In genomic region chr22:26734339-26735018, GRCh38 we compare ENCODE assay signal across 20 cellular contexts.
DNase-seq lines count a peak whose midpoint lies in the region; ATAC-seq, FAIRE-seq and TF ChIP-seq lines count a peak whose summit lies in the region.
"Had no signal": no experiment of that assay in that cellular context is flagged by ENCODE, and none has a peak within 500 bp of the region (broad histone marks: within the 10 kb centered on the region; RNA-seq: fewer than 3 reads in every experiment).

No MANE protein-coding gene starts in this region.

- H3K36me3 ChIP-seq in right atrium auricular region (no peaks in the 10 kb centered on the region), endothelial cell of umbilical vein (ENCODE audit: control insufficient read depth in 2 of 2, extremely low read depth in 1 of 2, insufficient read depth in 2 of 2, low read length in 2 of 2) (no peaks in the 10 kb centered on the region)
- H3K36me3 ChIP-seq: SJCRH30 had no signal

- H3K4me2 ChIP-seq in endothelial cell of umbilical vein (ENCODE audit: insufficient read depth, low read length) = peak overlapping the region; percentile 70

- no peaks in the 10 kb centered on the region for H3K79me2 ChIP-seq in endothelial cell of umbilical vein (ENCODE audit: control insufficient read depth, insufficient read depth, low read length)

- peaks cover 78% of the 10 kb centered on the region for H3K36me3 Mint-ChIP-seq in activated T-helper 17 cell treated with anti-CD3 and anti-CD28 coated beads, Interleukin-2, amount 50 U/mL, for 72 hours (ENCODE audit: low read depth)
- H3K36me3 Mint-ChIP-seq in stimulated activated effector memory CD8-positive, alpha-beta T cell treated with anti-CD3 and anti-CD28 coated beads, Interleukin-12 subunit alpha, Interleukin-12 subunit beta, amount 100 ng/mL, for 72 hours = peaks cover 17% of the 10 kb centered on the region
- H3K36me3 Mint-ChIP-seq in type B pancreatic cell = peaks cover 5% of the 10 kb centered on the region

- FAIRE-seq in endothelial cell of umbilical vein (lab: Jason Lieb, UNC) = peak; percentile 97
- FAIRE-seq: HepG2 had no signal

- no peaks in the 10 kb centered on the region for H3K9me3 ChIP-seq in right atrium auricular region
- H3K9me3 ChIP-seq in endothelial cell of umbilical vein (replicated peaks; ENCODE audit: control insufficient read depth, insufficient read depth, low read length) = no peaks in the 10 kb centered on the region
- H3K9me3 ChIP-seq: SJCRH30 had no signal

- intact Hi-C loops in left ventricle myocardium superior (cut with micrococcal nuclease) (no loop called here), endothelial cell of umbilical vein (cut with micrococcal nuclease) (loop anchor here (2.0 to 5.0 kb wide), 2 partner anchors 18 to 62 kb away; no protein-coding TSS in a partner anchor)

- dilution Hi-C loops in endothelial cell of umbilical vein (cut with MboI; ENCODE audit: extremely low pct_ligation_motif_present, low sequenced_read_pairs) = no loop called here

- H3K4me3 ChIP-seq in right atrium auricular region (no peak overlapping the region), endothelial cell of umbilical vein (replicated peaks in 1 of 3; ENCODE audit: insufficient read depth in 1 of 3, low read depth in 1 of 3, low read length in 3 of 3) (no peak overlapping the region)
- H3K4me3 ChIP-seq: SJCRH30 had no signal

- CTCF ChIA-PET in endothelial cell of umbilical vein (lab: Charles Lee) = interaction anchor here (0.9 to 2.1 kb wide), 5 partner anchors 10 to 55 kb away, joined by 3 to 10 read pairs (median 6); no protein-coding TSS in a partner anchor

- H3K9me3 Mint-ChIP-seq in activated T-helper 17 cell treated with anti-CD3 and anti-CD28 coated beads, Interleukin-2, amount 50 U/mL, for 72 hours = no peaks in the 10 kb centered on the region
- no peaks in the 10 kb centered on the region for H3K9me3 Mint-ChIP-seq in stimulated activated effector memory CD8-positive, alpha-beta T cell treated with anti-CD3 and anti-CD28 coated beads, Interleukin-12 subunit alpha, Interleukin-12 subunit beta, amount 100 ng/mL, for 72 hours
- no peaks in the 10 kb centered on the region for H3K9me3 Mint-ChIP-seq in type B pancreatic cell

- no peak for TF ChIP-seq POLR2A in endothelial cell of umbilical vein (IDR thresholded peaks at IDR 0.05; ENCODE audit: low read depth, low read length)

- H3K4me1 ChIP-seq in right atrium auricular region (peaks cover 0 to 14% of the 10 kb centered on the region in 2 donors), endothelial cell of umbilical vein (ENCODE audit: control insufficient read depth, extremely low read depth, insufficient read depth, low read length) (peaks cover 17% of the 10 kb centered on the region)
- H3K4me1 ChIP-seq: SJCRH30 had no signal

- no peaks in the 10 kb centered on the region for H3K27me3 Mint-ChIP-seq in activated T-helper 17 cell treated with anti-CD3 and anti-CD28 coated beads, Interleukin-2, amount 50 U/mL, for 72 hours
- H3K27me3 Mint-ChIP-seq in type B pancreatic cell = no peaks in the 10 kb centered on the region
- H3K27me3 Mint-ChIP-seq: CD4-positive, CD25-positive, alpha-beta regulatory T cell had no signal

- H3K9me1 ChIP-seq in endothelial cell of umbilical vein (replicated peaks; ENCODE audit: control insufficient read depth, extremely low read depth, insufficient read depth, low read length) = no peaks in the 10 kb centered on the region

- POLR2A ChIA-PET in endothelial cell of umbilical vein (lab: Charles Lee) = interaction anchor here (1.3 kb wide), 1 partner anchor 15 kb away, joined by 3 read pairs; no protein-coding TSS in a partner anchor

- no peak overlapping the region for H2AFZ ChIP-seq in endothelial cell of umbilical vein (ENCODE audit: low read depth, low read length)

- no peak overlapping the region for H3K9ac ChIP-seq in endothelial cell of umbilical vein (replicated peaks; ENCODE audit: extremely low read depth, insufficient read depth, low read length)

- peaks cover 8% of the 10 kb centered on the region for H3K4me1 Mint-ChIP-seq in activated T-helper 17 cell treated with anti-CD3 and anti-CD28 coated beads, Interleukin-2, amount 50 U/mL, for 72 hours
- H3K4me1 Mint-ChIP-seq in stimulated activated effector memory CD8-positive, alpha-beta T cell treated with anti-CD3 and anti-CD28 coated beads, Interleukin-12 subunit alpha, Interleukin-12 subunit beta, amount 100 ng/mL, for 72 hours = peaks cover 16% of the 10 kb centered on the region
- no peaks in the 10 kb centered on the region for H3K4me1 Mint-ChIP-seq in type B pancreatic cell (ENCODE audit: unreplicated experiment)

- ATAC-seq in left ventricle myocardium superior = no peak
- no peak for ATAC-seq in activated T-helper 17 cell treated with anti-CD3 and anti-CD28 coated beads, Interleukin-2, amount 50 U/mL, for 72 hours (replicated peaks)
- ATAC-seq in stimulated activated effector memory CD8-positive, alpha-beta T cell treated with anti-CD3 and anti-CD28 coated beads, Interleukin-12 subunit alpha, Interleukin-12 subunit beta, amount 100 ng/mL, for 72 hours = no peak
- ATAC-seq in HG02970 (IDR thresholded peaks at IDR 0.05; ENCODE audit: low FRiP score, unreplicated experiment) = no peak
- ATAC-seq: HepG2 had no signal

- DNase-seq in right atrium auricular region (ENCODE audit: low spot score) (no peak), left ventricle myocardium superior (no peak), endothelial cell of umbilical vein (ENCODE audit: low read depth, low spot score) (peak; percentile 91), T-helper 1 cell (no peak), type B pancreatic cell (ENCODE audit: extremely low spot score, unreplicated experiment) (no peak)
- DNase-seq in stimulated activated effector memory CD8-positive, alpha-beta T cell treated with anti-CD3 and anti-CD28 coated beads, Interleukin-12 subunit alpha, Interleukin-12 subunit beta, amount 100 ng/mL, for 72 hours (ENCODE audit: low spot score in 2 of 2) = no peak
- DNase-seq: CD4-positive, CD25-positive, alpha-beta regulatory T cell; EL; KBM-7; NCI-H1092 treated with DMSO at 0.1 percent for 48 hours; NCI-H146; NCI-H2029; NCI-H226; NCI-H510A treated with DMSO at 0.1 percent for 48 hours; NCI-H748 treated with DMSO at 0.1 percent for 48 hours had no signal

- no peaks in the 10 kb centered on the region for H4K20me1 ChIP-seq in endothelial cell of umbilical vein (replicated peaks; ENCODE audit: control insufficient read depth, extremely low read depth, insufficient read depth, low read length)

- TF ChIP-seq CTCF in right atrium auricular region (IDR thresholded peaks at IDR 0.05) (no peak), endothelial cell of umbilical vein (IDR thresholded peaks at IDR 0.05; ENCODE audit: extremely low read depth in 1 of 2, insufficient read depth in 1 of 2, low read depth in 1 of 2, low read length in 2 of 2) (no peak), type B pancreatic cell (conservative IDR thresholded peaks at IDR 0.05) (no peak)

- BruUV-seq in endothelial cell of umbilical vein (replicated peaks; lab: Mats Ljungman, UMichigan) = no TSS peak

- H3K27ac ChIP-seq in right atrium auricular region = peak overlapping the region; percentile 26 to 69
- peak overlapping the region; percentile 54 for H3K27ac ChIP-seq in endothelial cell of umbilical vein (ENCODE audit: insufficient read depth, low read depth, low read length)
- H3K27ac ChIP-seq: RWPE1, SJCRH30 had no signal

- peak overlapping the region; percentile 23 for H3K27ac Mint-ChIP-seq in activated T-helper 17 cell treated with anti-CD3 and anti-CD28 coated beads, Interleukin-2, amount 50 U/mL, for 72 hours
- peak overlapping the region; percentile 35 for H3K27ac Mint-ChIP-seq in stimulated activated effector memory CD8-positive, alpha-beta T cell treated with anti-CD3 and anti-CD28 coated beads, Interleukin-12 subunit alpha, Interleukin-12 subunit beta, amount 100 ng/mL, for 72 hours
- no peak overlapping the region for H3K27ac Mint-ChIP-seq in type B pancreatic cell

- no peak overlapping the region for H3K4me3 Mint-ChIP-seq in activated T-helper 17 cell treated with anti-CD3 and anti-CD28 coated beads, Interleukin-2, amount 50 U/mL, for 72 hours
- no peak overlapping the region for H3K4me3 Mint-ChIP-seq in stimulated activated effector memory CD8-positive, alpha-beta T cell treated with anti-CD3 and anti-CD28 coated beads, Interleukin-12 subunit alpha, Interleukin-12 subunit beta, amount 100 ng/mL, for 72 hours
- H3K4me3 Mint-ChIP-seq in type B pancreatic cell = no peak overlapping the region
- H3K4me3 Mint-ChIP-seq: CD4-positive, CD25-positive, alpha-beta regulatory T cell had no signal

- H3K27me3 ChIP-seq in right atrium auricular region (no peaks in the 10 kb centered on the region), endothelial cell of umbilical vein (ENCODE audit: control insufficient read depth in 2 of 2, insufficient read depth in 2 of 2, low read length in 2 of 2) (no peaks in the 10 kb centered on the region)
- H3K27me3 ChIP-seq: SJCRH30 had no signal

TF ChIP-seq in endothelial cell of umbilical vein, 7 proteins besides CTCF, POLR2A, EP300 and RAD21:
- TF ChIP-seq MAX (IDR thresholded peaks at IDR 0.05; ENCODE audit: insufficient read depth, insufficient read length) (no peak), EZH2 (IDR thresholded peaks at IDR 0.05; ENCODE audit: borderline replicate concordance, low read depth, low read length, severe bottlenecking) (no peak), MYC (IDR thresholded peaks at IDR 0.05; ENCODE audit: low read depth, low read length) (no peak), JUN (IDR thresholded peaks at IDR 0.05; ENCODE audit: borderline replicate concordance, insufficient read depth, insufficient read length, low read depth) (peak; percentile 92), GATA2 (IDR thresholded peaks at IDR 0.05; ENCODE audit: insufficient read depth, insufficient read length, low read depth, low read length) (no peak), FOS (IDR thresholded peaks at IDR 0.05; ENCODE audit: borderline replicate concordance, insufficient read depth, low read length) (peak; percentile 64), POLR2AphosphoS5 (IDR thresholded peaks at IDR 0.05; ENCODE audit: insufficient read depth, low read depth, low read length) (peak; percentile 19)
